1 cellular context compared by ENCODE assay signal in genomic region chrX:129825746-129826505, GRCh38.
TF ChIP-seq lines count a peak whose summit lies in the region.

No MANE protein-coding gene starts in this region.

TF ChIP-seq in HepG2, 621 proteins besides CTCF, POLR2A, EP300 and RAD21 (continued from another document and continues in another):
- TF ChIP-seq BRF2 (CRISPR knock-in tag; IDR thresholded peaks at IDR 0.05) (no peak), ZNF446 (CRISPR knock-in tag; IDR thresholded peaks at IDR 0.05) (no peak), HDAC1 (CRISPR knock-in tag; IDR thresholded peaks at IDR 0.05) (no peak), TFDP1 (CRISPR knock-in tag; IDR thresholded peaks at IDR 0.05; ENCODE audit: borderline replicate concordance) (peak; percentile 33; the same call in 1 of the 2 replicates), USF2 (IDR thresholded peaks at IDR 0.05; ENCODE audit: low read depth, low read length) (peak; percentile 16; the same call in 1 of the 2 replicates), USF2 (CRISPR knock-in tag; IDR thresholded peaks at IDR 0.05; ENCODE audit: borderline replicate concordance) (peak; percentile 79; the same call in 1 of the 2 replicates), ZXDC (CRISPR knock-in tag; IDR thresholded peaks at IDR 0.05) (no peak), ZNF839 (CRISPR knock-in tag; IDR thresholded peaks at IDR 0.05; ENCODE audit: borderline replicate concordance) (no peak), ZNF234 (CRISPR knock-in tag; conservative IDR thresholded peaks at IDR 0.05) (no peak), ZFX (CRISPR knock-in tag; IDR thresholded peaks at IDR 0.05; ENCODE audit: low read depth) (no peak), KLF15 (CRISPR knock-in tag; IDR thresholded peaks at IDR 0.05; ENCODE audit: borderline replicate concordance) (no peak), NCOA2 (CRISPR knock-in tag; IDR thresholded peaks at IDR 0.05) (0 out of 2 replicates have a peak, but pooled peaks have one; percentile 17), ZNF619 (CRISPR knock-in tag; IDR thresholded peaks at IDR 0.05) (no peak), ZNF747 (CRISPR knock-in tag; IDR thresholded peaks at IDR 0.05; ENCODE audit: borderline replicate concordance) (no peak), ZNF318 (CRISPR knock-in tag; IDR thresholded peaks at IDR 0.05) (no peak), SAP130 (CRISPR knock-in tag; IDR thresholded peaks at IDR 0.05; ENCODE audit: low read depth) (peak; percentile 35; the same call in 1 of the 2 replicates), SMARCE1 (IDR thresholded peaks at IDR 0.05; ENCODE audit: borderline replicate concordance) (no peak), NFE2L2 (IDR thresholded peaks at IDR 0.05; ENCODE audit: low read length) (no peak), MYC (CRISPR knock-in tag; IDR thresholded peaks at IDR 0.05; ENCODE audit: borderline replicate concordance) (peak; percentile 40; the same call in 1 of the 2 replicates), NFAT5 (CRISPR knock-in tag; IDR thresholded peaks at IDR 0.05) (no peak), MXD3 (CRISPR knock-in tag; IDR thresholded peaks at IDR 0.05) (no peak), ZSCAN31 (CRISPR knock-in tag; IDR thresholded peaks at IDR 0.05; ENCODE audit: low read depth) (no peak), TEAD2 (CRISPR knock-in tag; IDR thresholded peaks at IDR 0.05) (no peak), MAFF (IDR thresholded peaks at IDR 0.05; ENCODE audit: low read depth, low read length) (no peak), ZNF577 (CRISPR knock-in tag; IDR thresholded peaks at IDR 0.05; ENCODE audit: borderline replicate concordance, low read depth) (no peak), CC2D1A (CRISPR knock-in tag; IDR thresholded peaks at IDR 0.05) (no peak), IRF2 (CRISPR knock-in tag; IDR thresholded peaks at IDR 0.05) (no peak), ZNF670 (CRISPR knock-in tag; IDR thresholded peaks at IDR 0.05; ENCODE audit: borderline replicate concordance) (no peak), ATRX (CRISPR knock-in tag; IDR thresholded peaks at IDR 0.05; ENCODE audit: borderline replicate concordance) (no peak), SOX5 (CRISPR knock-in tag; IDR thresholded peaks at IDR 0.05; ENCODE audit: borderline replicate concordance) (no peak), SNAI1 (CRISPR knock-in tag; IDR thresholded peaks at IDR 0.05; ENCODE audit: borderline replicate concordance) (no peak), HNF4A (CRISPR knock-in tag; IDR thresholded peaks at IDR 0.05) (peak; percentile 68), PREB (CRISPR knock-in tag; IDR thresholded peaks at IDR 0.05) (no peak), ZBTB1 (CRISPR knock-in tag; IDR thresholded peaks at IDR 0.05; ENCODE audit: borderline replicate concordance) (no peak), ZSCAN29 (CRISPR knock-in tag; conservative IDR thresholded peaks at IDR 0.05) (no peak), PRMT3 (CRISPR knock-in tag; IDR thresholded peaks at IDR 0.05; ENCODE audit: borderline replicate concordance, low read depth) (no peak), SNAPC2 (CRISPR knock-in tag; IDR thresholded peaks at IDR 0.05) (no peak), KLF16 (CRISPR knock-in tag; IDR thresholded peaks at IDR 0.05) (no peak), CEBPG (CRISPR knock-in tag; IDR thresholded peaks at IDR 0.05) (no peak)
